ENCODE assay signal across 23 cellular contexts in genomic region chr11:104279587-104279986, GRCh38.
"Had no signal": no experiment of that assay in that cellular context is flagged by ENCODE, and none has a peak within 500 bp of the region (broad histone marks: within the 10 kb centered on the region; RNA-seq: fewer than 3 reads in every experiment).

No MANE protein-coding gene starts in this region.

- FAIRE-seq: frontal cortex, keratinocyte had no signal

- H3K4me1 ChIP-seq: lower lobe of right lung, prostate gland, right atrium auricular region, sigmoid colon, stomach, testis, tibial artery had no signal

- H3K9me3 Mint-ChIP-seq: nephron progenitor cell; stimulated activated effector memory CD8-positive, alpha-beta T cell treated with anti-CD3 and anti-CD28 coated beads, Interleukin-12 subunit alpha, Interleukin-12 subunit beta, amount 100 ng/mL, for 72 hours; type B pancreatic cell had no signal

- H3K27ac Mint-ChIP-seq: immature natural killer cell; naive thymus-derived CD8-positive, alpha-beta T cell; nephron progenitor cell; stimulated activated effector memory CD8-positive, alpha-beta T cell treated with anti-CD3 and anti-CD28 coated beads, Interleukin-12 subunit alpha, Interleukin-12 subunit beta, amount 100 ng/mL, for 72 hours; type B pancreatic cell had no signal

- ATAC-seq: left ventricle myocardium superior; lower lobe of right lung; naive thymus-derived CD8-positive, alpha-beta T cell; stimulated activated effector memory CD8-positive, alpha-beta T cell treated with anti-CD3 and anti-CD28 coated beads, Interleukin-12 subunit alpha, Interleukin-12 subunit beta, amount 100 ng/mL, for 72 hours had no signal

- H3K4me3 ChIP-seq: coronary artery, lower lobe of right lung, prostate gland, right atrium auricular region, sigmoid colon, stomach, testis, tibial artery had no signal

- H3K4me3 Mint-ChIP-seq: immature natural killer cell; naive thymus-derived CD8-positive, alpha-beta T cell; nephron progenitor cell; stimulated activated effector memory CD8-positive, alpha-beta T cell treated with anti-CD3 and anti-CD28 coated beads, Interleukin-12 subunit alpha, Interleukin-12 subunit beta, amount 100 ng/mL, for 72 hours; type B pancreatic cell had no signal

- H3K36me3 Mint-ChIP-seq: immature natural killer cell; naive thymus-derived CD8-positive, alpha-beta T cell; stimulated activated effector memory CD8-positive, alpha-beta T cell treated with anti-CD3 and anti-CD28 coated beads, Interleukin-12 subunit alpha, Interleukin-12 subunit beta, amount 100 ng/mL, for 72 hours; type B pancreatic cell had no signal

- DNase-seq: dermis blood vessel endothelial cell; effector memory CD4-positive, alpha-beta T cell; hypothalamus; immature natural killer cell; left ventricle myocardium superior; lower lobe of right lung; naive thymus-derived CD8-positive, alpha-beta T cell; nephron progenitor cell; nucleus accumbens; sigmoid colon; stimulated activated CD4-positive, alpha-beta T cell treated with anti-CD3 and anti-CD28 coated beads, Interleukin-2, amount 100 ng/mL, for 24 hours; stimulated activated CD4-positive, alpha-beta T cell treated with anti-CD3 and anti-CD28 coated beads, Interleukin-4, amount 100 ng/mL, for 24 hours; stimulated activated naive CD4-positive, alpha-beta T cell treated with Interleukin-2 at 50 U/mL for 16 hours; stomach; testis; tibial artery had no signal

- H3K9me3 ChIP-seq: lower lobe of right lung, prostate gland, right atrium auricular region, sigmoid colon, stomach, testis, tibial artery had no signal

- H3K27me3 ChIP-seq: right atrium auricular region, sigmoid colon, stomach, testis, tibial artery had no signal

- H3K36me3 ChIP-seq: lower lobe of right lung, prostate gland, right atrium auricular region, sigmoid colon, stomach, tibial artery had no signal

- H3K4me1 Mint-ChIP-seq: immature natural killer cell; naive thymus-derived CD8-positive, alpha-beta T cell; nephron progenitor cell; stimulated activated effector memory CD8-positive, alpha-beta T cell treated with anti-CD3 and anti-CD28 coated beads, Interleukin-12 subunit alpha, Interleukin-12 subunit beta, amount 100 ng/mL, for 72 hours had no signal

- H3K27me3 Mint-ChIP-seq: type B pancreatic cell had no signal

- H3K27ac ChIP-seq: coronary artery, lower lobe of right lung, prostate gland, right atrium auricular region, sigmoid colon, stomach, testis, tibial artery had no signal
